Comparison of ENCODE assay signal across 1 cellular context in the genomic region with DNA sequence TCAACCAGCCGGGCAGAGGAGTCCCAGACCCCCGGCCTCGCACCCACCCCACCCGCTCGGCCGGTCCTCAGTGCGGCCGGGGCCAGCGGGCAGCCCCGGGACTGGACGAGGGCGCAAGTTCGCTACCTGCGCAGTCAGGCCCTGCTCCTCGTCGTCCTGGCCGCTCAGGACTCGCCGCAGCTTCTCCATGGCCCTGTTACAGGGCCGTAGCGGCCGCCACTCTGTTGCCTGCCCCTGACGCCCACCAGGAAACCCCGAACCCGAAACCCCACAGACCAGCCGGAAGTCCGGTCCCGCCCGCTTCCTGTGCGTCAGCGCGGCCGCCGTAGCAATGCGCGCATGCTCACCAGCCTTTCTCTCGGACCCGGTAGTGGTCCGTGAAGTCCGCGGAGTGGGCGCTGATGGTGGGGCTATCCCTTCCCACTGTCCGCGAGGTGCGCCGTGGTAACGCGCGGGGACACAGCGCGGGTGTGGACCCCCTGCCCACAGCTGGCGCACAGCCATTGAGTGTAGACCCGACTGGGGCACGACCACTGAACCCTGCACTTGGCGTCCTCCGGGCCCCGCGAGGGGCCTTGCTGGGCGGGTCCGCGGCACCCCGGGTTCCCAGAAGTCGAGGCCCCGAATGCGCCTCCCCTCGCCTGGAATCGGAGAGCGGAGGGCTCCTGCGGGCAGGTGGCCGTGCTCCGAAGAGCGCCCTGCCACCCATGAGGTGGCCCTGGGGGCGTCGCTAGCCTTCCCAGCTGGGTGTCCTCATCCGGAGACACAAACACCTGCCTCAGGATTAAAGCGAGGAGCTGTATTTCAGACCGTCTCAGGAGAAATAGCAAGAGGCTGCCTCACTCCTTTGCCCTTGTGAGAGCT.
TF ChIP-seq lines count a peak whose summit lies in the region.

Gene SFT2D1 (minus strand): TSS at position 253 of the 864 bp plus-strand sequence. CDS start 64 bp downstream, at position 189.

TF ChIP-seq in WTC11, 78 proteins besides CTCF, POLR2A, EP300 and RAD21 (continued from another document and continues in another):
- TF ChIP-seq PREB (CRISPR knock-in tag; IDR thresholded peaks at IDR 0.05; ENCODE audit: borderline replicate concordance) (no peak), FOXJ3 (CRISPR knock-in tag; IDR thresholded peaks at IDR 0.05; ENCODE audit: borderline replicate concordance) (no peak), HMGA2 (CRISPR knock-in tag; IDR thresholded peaks at IDR 0.05) (no peak), KAT7 (CRISPR knock-in tag; IDR thresholded peaks at IDR 0.05; ENCODE audit: borderline replicate concordance) (no peak; the same call in 1 of the 2 replicates), ZNF416 (CRISPR knock-in tag; IDR thresholded peaks at IDR 0.05) (no peak), STAT6 (CRISPR knock-in tag; conservative IDR thresholded peaks at IDR 0.05; ENCODE audit: low read depth) (no peak), CREM (CRISPR knock-in tag; IDR thresholded peaks at IDR 0.05) (peak; percentile 43; the same call in 1 of the 2 replicates), ESRRA (CRISPR knock-in tag; IDR thresholded peaks at IDR 0.05; ENCODE audit: borderline replicate concordance) (0 out of 2 replicates have a peak, but pooled peaks have one; percentile 24), GTF2I (CRISPR knock-in tag; conservative IDR thresholded peaks at IDR 0.05) (0 out of 2 replicates have a peak, but pooled peaks have one; percentile 48), ATF1 (CRISPR knock-in tag; IDR thresholded peaks at IDR 0.05) (no peak), JAZF1 (CRISPR knock-in tag; IDR thresholded peaks at IDR 0.05) (no peak), ZNF138 (CRISPR knock-in tag; conservative IDR thresholded peaks at IDR 0.05) (no peak), ZNF232 (CRISPR knock-in tag; IDR thresholded peaks at IDR 0.05) (peak; percentile 91), CREB1 (CRISPR knock-in tag; IDR thresholded peaks at IDR 0.05) (no peak), TEAD4 (CRISPR knock-in tag; IDR thresholded peaks at IDR 0.05) (no peak), NFATC4 (CRISPR knock-in tag; IDR thresholded peaks at IDR 0.05) (no peak), ZBTB21 (CRISPR knock-in tag; IDR thresholded peaks at IDR 0.05; ENCODE audit: borderline replicate concordance) (no peak), SOX15 (CRISPR knock-in tag; IDR thresholded peaks at IDR 0.05) (no peak), NR1H2 (CRISPR knock-in tag; IDR thresholded peaks at IDR 0.05) (no peak), RORB (CRISPR knock-in tag; IDR thresholded peaks at IDR 0.05) (no peak), GRHL2 (CRISPR knock-in tag; IDR thresholded peaks at IDR 0.05; ENCODE audit: insufficient replicate concordance, severe bottlenecking) (no peak), OVOL2 (CRISPR knock-in tag; IDR thresholded peaks at IDR 0.05; ENCODE audit: borderline replicate concordance) (no peak), GABPB1 (CRISPR knock-in tag; IDR thresholded peaks at IDR 0.05) (peak; percentile 66), SP1 (CRISPR knock-in tag; conservative IDR thresholded peaks at IDR 0.05) (no peak; the same call in 1 of the 2 replicates), TEAD1 (CRISPR knock-in tag; IDR thresholded peaks at IDR 0.05) (peak; percentile 47; the same call in 1 of the 2 replicates), NR3C1 (CRISPR knock-in tag; conservative IDR thresholded peaks at IDR 0.05; ENCODE audit: low read depth) (no peak; the same call in 1 of the 2 replicates), CBFB (CRISPR knock-in tag; IDR thresholded peaks at IDR 0.05; ENCODE audit: low read depth) (peak; percentile 46; the same call in 1 of the 2 replicates), ZNF219 (CRISPR knock-in tag; IDR thresholded peaks at IDR 0.05; ENCODE audit: borderline replicate concordance) (no peak), ELF4 (CRISPR knock-in tag; IDR thresholded peaks at IDR 0.05; ENCODE audit: low read depth) (no peak), ZNF423 (CRISPR knock-in tag; IDR thresholded peaks at IDR 0.05) (no peak), NR2C2 (CRISPR knock-in tag; IDR thresholded peaks at IDR 0.05) (no peak), JUN (CRISPR knock-in tag; IDR thresholded peaks at IDR 0.05) (no peak), ZNF396 (CRISPR knock-in tag; IDR thresholded peaks at IDR 0.05; ENCODE audit: borderline replicate concordance) (no peak), ZNF263 (CRISPR knock-in tag; IDR thresholded peaks at IDR 0.05; ENCODE audit: low read depth) (no peak), TP53 (CRISPR knock-in tag; IDR thresholded peaks at IDR 0.05) (no peak), NFE2L1 (CRISPR knock-in tag; IDR thresholded peaks at IDR 0.05) (no peak), USF2 (CRISPR knock-in tag; IDR thresholded peaks at IDR 0.05) (no peak)
- TF ChIP-seq, protein P1, sequence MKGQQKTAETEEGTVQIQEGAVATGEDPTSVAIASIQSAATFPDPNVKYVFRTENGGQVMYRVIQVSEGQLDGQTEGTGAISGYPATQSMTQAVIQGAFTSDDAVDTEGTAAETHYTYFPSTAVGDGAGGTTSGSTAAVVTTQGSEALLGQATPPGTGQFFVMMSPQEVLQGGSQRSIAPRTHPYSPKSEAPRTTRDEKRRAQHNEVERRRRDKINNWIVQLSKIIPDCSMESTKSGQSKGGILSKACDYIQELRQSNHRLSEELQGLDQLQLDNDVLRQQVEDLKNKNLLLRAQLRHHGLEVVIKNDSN (CRISPR knock-in tag; IDR thresholded peaks at IDR 0.05): 0 out of 2 replicates have a peak, but pooled peaks have one; percentile 19
- TF ChIP-seq, protein P2, sequence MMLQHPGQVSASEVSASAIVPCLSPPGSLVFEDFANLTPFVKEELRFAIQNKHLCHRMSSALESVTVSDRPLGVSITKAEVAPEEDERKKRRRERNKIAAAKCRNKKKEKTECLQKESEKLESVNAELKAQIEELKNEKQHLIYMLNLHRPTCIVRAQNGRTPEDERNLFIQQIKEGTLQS (CRISPR knock-in tag; conservative IDR thresholded peaks at IDR 0.05): no peak
- TF ChIP-seq, protein P3, sequence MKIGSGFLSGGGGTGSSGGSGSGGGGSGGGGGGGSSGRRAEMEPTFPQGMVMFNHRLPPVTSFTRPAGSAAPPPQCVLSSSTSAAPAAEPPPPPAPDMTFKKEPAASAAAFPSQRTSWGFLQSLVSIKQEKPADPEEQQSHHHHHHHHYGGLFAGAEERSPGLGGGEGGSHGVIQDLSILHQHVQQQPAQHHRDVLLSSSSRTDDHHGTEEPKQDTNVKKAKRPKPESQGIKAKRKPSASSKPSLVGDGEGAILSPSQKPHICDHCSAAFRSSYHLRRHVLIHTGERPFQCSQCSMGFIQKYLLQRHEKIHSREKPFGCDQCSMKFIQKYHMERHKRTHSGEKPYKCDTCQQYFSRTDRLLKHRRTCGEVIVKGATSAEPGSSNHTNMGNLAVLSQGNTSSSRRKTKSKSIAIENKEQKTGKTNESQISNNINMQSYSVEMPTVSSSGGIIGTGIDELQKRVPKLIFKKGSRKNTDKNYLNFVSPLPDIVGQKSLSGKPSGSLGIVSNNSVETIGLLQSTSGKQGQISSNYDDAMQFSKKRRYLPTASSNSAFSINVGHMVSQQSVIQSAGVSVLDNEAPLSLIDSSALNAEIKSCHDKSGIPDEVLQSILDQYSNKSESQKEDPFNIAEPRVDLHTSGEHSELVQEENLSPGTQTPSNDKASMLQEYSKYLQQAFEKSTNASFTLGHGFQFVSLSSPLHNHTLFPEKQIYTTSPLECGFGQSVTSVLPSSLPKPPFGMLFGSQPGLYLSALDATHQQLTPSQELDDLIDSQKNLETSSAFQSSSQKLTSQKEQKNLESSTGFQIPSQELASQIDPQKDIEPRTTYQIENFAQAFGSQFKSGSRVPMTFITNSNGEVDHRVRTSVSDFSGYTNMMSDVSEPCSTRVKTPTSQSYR (CRISPR knock-in tag; IDR thresholded peaks at IDR 0.05): no peak
- TF ChIP-seq, protein P4, sequence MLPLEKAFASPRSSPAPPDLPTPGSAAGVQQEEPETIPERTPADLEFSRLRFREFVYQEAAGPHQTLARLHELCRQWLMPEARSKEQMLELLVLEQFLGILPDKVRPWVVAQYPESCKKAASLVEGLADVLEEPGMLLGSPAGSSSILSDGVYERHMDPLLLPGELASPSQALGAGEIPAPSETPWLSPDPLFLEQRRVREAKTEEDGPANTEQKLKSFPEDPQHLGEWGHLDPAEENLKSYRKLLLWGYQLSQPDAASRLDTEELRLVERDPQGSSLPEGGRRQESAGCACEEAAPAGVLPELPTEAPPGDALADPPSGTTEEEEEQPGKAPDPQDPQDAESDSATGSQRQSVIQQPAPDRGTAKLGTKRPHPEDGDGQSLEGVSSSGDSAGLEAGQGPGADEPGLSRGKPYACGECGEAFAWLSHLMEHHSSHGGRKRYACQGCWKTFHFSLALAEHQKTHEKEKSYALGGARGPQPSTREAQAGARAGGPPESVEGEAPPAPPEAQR (CRISPR knock-in tag; IDR thresholded peaks at IDR 0.05): no peak
- TF ChIP-seq, protein P5, sequence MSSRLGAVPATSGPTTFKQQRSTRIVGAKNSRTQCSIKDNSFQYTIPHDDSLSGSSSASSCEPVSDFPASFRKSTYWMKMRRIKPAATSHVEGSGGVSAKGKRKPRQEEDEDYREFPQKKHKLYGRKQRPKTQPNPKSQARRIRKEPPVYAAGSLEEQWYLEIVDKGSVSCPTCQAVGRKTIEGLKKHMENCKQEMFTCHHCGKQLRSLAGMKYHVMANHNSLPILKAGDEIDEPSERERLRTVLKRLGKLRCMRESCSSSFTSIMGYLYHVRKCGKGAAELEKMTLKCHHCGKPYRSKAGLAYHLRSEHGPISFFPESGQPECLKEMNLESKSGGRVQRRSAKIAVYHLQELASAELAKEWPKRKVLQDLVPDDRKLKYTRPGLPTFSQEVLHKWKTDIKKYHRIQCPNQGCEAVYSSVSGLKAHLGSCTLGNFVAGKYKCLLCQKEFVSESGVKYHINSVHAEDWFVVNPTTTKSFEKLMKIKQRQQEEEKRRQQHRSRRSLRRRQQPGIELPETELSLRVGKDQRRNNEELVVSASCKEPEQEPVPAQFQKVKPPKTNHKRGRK (CRISPR knock-in tag; IDR thresholded peaks at IDR 0.05; ENCODE audit: borderline replicate concordance): no peak
- TF ChIP-seq, protein P6, sequence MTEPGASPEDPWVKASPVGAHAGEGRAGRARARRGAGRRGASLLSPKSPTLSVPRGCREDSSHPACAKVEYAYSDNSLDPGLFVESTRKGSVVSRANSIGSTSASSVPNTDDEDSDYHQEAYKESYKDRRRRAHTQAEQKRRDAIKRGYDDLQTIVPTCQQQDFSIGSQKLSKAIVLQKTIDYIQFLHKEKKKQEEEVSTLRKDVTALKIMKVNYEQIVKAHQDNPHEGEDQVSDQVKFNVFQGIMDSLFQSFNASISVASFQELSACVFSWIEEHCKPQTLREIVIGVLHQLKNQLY (CRISPR knock-in tag; IDR thresholded peaks at IDR 0.05): no peak
- TF ChIP-seq, protein P7, sequence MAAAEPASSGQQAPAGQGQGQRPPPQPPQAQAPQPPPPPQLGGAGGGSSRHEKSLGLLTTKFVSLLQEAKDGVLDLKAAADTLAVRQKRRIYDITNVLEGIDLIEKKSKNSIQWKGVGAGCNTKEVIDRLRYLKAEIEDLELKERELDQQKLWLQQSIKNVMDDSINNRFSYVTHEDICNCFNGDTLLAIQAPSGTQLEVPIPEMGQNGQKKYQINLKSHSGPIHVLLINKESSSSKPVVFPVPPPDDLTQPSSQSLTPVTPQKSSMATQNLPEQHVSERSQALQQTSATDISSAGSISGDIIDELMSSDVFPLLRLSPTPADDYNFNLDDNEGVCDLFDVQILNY (CRISPR knock-in tag; IDR thresholded peaks at IDR 0.05): no peak
- TF ChIP-seq, protein P8, sequence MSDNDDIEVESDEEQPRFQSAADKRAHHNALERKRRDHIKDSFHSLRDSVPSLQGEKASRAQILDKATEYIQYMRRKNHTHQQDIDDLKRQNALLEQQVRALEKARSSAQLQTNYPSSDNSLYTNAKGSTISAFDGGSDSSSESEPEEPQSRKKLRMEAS (CRISPR knock-in tag; IDR thresholded peaks at IDR 0.05): peak; percentile 75
- TF ChIP-seq, protein P9, sequence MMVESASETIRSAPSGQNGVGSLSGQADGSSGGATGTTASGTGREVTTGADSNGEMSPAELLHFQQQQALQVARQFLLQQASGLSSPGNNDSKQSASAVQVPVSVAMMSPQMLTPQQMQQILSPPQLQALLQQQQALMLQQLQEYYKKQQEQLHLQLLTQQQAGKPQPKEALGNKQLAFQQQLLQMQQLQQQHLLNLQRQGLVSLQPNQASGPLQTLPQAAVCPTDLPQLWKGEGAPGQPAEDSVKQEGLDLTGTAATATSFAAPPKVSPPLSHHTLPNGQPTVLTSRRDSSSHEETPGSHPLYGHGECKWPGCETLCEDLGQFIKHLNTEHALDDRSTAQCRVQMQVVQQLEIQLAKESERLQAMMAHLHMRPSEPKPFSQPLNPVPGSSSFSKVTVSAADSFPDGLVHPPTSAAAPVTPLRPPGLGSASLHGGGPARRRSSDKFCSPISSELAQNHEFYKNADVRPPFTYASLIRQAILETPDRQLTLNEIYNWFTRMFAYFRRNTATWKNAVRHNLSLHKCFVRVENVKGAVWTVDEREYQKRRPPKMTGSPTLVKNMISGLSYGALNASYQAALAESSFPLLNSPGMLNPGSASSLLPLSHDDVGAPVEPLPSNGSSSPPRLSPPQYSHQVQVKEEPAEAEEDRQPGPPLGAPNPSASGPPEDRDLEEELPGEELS (CRISPR knock-in tag; IDR thresholded peaks at IDR 0.05): peak; percentile 83; the same call in 1 of the 2 replicates
